ENCODE assay signal across 8 cellular contexts in genomic region chr14:61103541-61104339, GRCh38.
DNase-seq lines count a peak whose midpoint lies in the region; ATAC-seq and TF ChIP-seq lines count a peak whose summit lies in the region.

No MANE protein-coding gene starts in this region.

- peak overlapping the region; percentile 97 for H3K23ac ChIP-seq in IMR-90 (ENCODE audit: low read depth, low read length)

- H4K5ac ChIP-seq in IMR-90 (ENCODE audit: low read depth, low read length), result peak overlapping the region; percentile 84

- H3K18ac ChIP-seq in IMR-90 (ENCODE audit: low read depth, low read length), result peak overlapping the region; percentile 89

- H3K56ac ChIP-seq in IMR-90 (ENCODE audit: extremely low read depth, insufficient read depth, low read length), result peak overlapping the region; percentile 98

- H3K36me3 ChIP-seq in IMR-90 (ENCODE audit: control insufficient read depth, insufficient read depth, low read length), result no peaks in the 10 kb centered on the region
- H3K36me3 ChIP-seq in iPS-18a (ENCODE audit: control insufficient read depth, low read depth, low read length), result no peaks in the 10 kb centered on the region

- peak overlapping the region; percentile 99 for H2BK20ac ChIP-seq in IMR-90 (ENCODE audit: low read depth, low read length)

- peak overlapping the region; percentile 90 for H2AFZ ChIP-seq in IMR-90 (replicated peaks; ENCODE audit: low read length, poor library complexity)

- intact Hi-C loops in IMR-90 (cut with micrococcal nuclease), result loop anchor here (2.0 to 5.0 kb wide), 6 partner anchors 41 to 456 kb away; partner anchors contain the start of genes SIX1, SIX4, SLC38A6 and TRMT5

- peaks cover 27% of the 10 kb centered on the region for H3K4me1 Mint-ChIP-seq in stimulated activated memory B cell treated with anti-CD40 and anti-IgM and Interleukin-4, amounts not matched to agents 10 μg/mL and 1 μg/mL and 100 μg/mL, for 72 hours

- no peak overlapping the region for H3K4me3 Mint-ChIP-seq in stimulated activated memory B cell treated with anti-CD40 and anti-IgM and Interleukin-4, amounts not matched to agents 10 μg/mL and 1 μg/mL and 100 μg/mL, for 72 hours

- no peak overlapping the region for H3K4me3 ChIP-seq in IMR-90 (ENCODE audit: insufficient read depth, low read depth, low read length)
- no peak overlapping the region for H3K4me3 ChIP-seq in iPS-18a (ENCODE audit: low read length)

- peaks cover 0 to 17% of the 10 kb centered on the region in 2 experiments; a peak in 2 of 4 replicates for H3K79me1 ChIP-seq in IMR-90 (ENCODE audit: low read depth in 1 of 2, low read length in 2 of 2)

- H3K36me3 Mint-ChIP-seq in stimulated activated memory B cell treated with anti-CD40 and anti-IgM and Interleukin-4, amounts not matched to agents 10 μg/mL and 1 μg/mL and 100 μg/mL, for 72 hours, result peaks cover 18% of the 10 kb centered on the region

- dilution Hi-C loops in IMR-90 (cut with HindIII; ENCODE audit: low sequenced_read_pairs, unreplicated experiment), result no loop called here

- POLR2A ChIA-PET in IMR-90 (lab: Charles Lee; ENCODE audit: unreplicated experiment), result interaction anchor here (0.6 to 1.1 kb wide), 4 partner anchors 26 to 454 kb away, joined by 3 to 6 read pairs (median 4); partner anchors contain the start of gene SIX1

- no peak overlapping the region for H3K27ac Mint-ChIP-seq in stimulated activated memory B cell treated with anti-CD40 and anti-IgM and Interleukin-4, amounts not matched to agents 10 μg/mL and 1 μg/mL and 100 μg/mL, for 72 hours

- no peaks in the 10 kb centered on the region for H3K27me3 Mint-ChIP-seq in stimulated activated memory B cell treated with anti-CD40 and anti-IgM and Interleukin-4, amounts not matched to agents 10 μg/mL and 1 μg/mL and 100 μg/mL, for 72 hours

- peak overlapping the region; percentile 20 for H3K4me2 ChIP-seq in IMR-90 (ENCODE audit: low read depth, low read length)

- H3K4ac ChIP-seq in IMR-90 (ENCODE audit: low read depth, low read length), result peak overlapping the region; percentile 99

- peak overlapping the region; percentile 98 for H2BK5ac ChIP-seq in IMR-90 (ENCODE audit: low read depth, low read length, poor library complexity, severe bottlenecking)

- H2BK15ac ChIP-seq in IMR-90 (ENCODE audit: low read depth, low read length), result peak overlapping the region; percentile 97

- TF ChIP-seq POLR2A in IMR-90 (IDR thresholded peaks at IDR 0.05; ENCODE audit: low read depth, low read length), result no peak

- H3K9me3 Mint-ChIP-seq in stimulated activated memory B cell treated with anti-CD40 and anti-IgM and Interleukin-4, amounts not matched to agents 10 μg/mL and 1 μg/mL and 100 μg/mL, for 72 hours, result peaks cover 8% of the 10 kb centered on the region

- BruUV-seq in IMR-90 (replicated peaks; lab: Mats Ljungman, UMichigan), result no TSS peak

- WGBS in IMR-90 (ENCODE audit: extremely low coverage in 2 of 2, insufficient read length in 1 of 2), 2 experiments, result no CpG with 5 or more reads among the region's 11 CpGs

- in situ Hi-C loops in IMR-90 (cut with MboI; ENCODE audit: low sequenced_read_pairs), result no loop called here

- TF ChIP-seq RAD21 in IMR-90 (IDR thresholded peaks at IDR 0.05; ENCODE audit: low read length), result no peak

- peak overlapping the region; percentile 99 for H4K91ac ChIP-seq in IMR-90 (ENCODE audit: insufficient read depth, low read depth, low read length)

- H2AK5ac ChIP-seq in IMR-90 (ENCODE audit: low read depth, low read length), result peak overlapping the region; percentile 96

- peak overlapping the region; percentile 97 for H2AK9ac ChIP-seq in IMR-90 (replicated peaks; ENCODE audit: low read depth, low read length, poor library complexity)

- H2BK120ac ChIP-seq in IMR-90 (ENCODE audit: low read depth, low read length), result peak overlapping the region; percentile 99

- H4K8ac ChIP-seq in IMR-90 (ENCODE audit: low read depth in 2 of 2, low read length in 2 of 2), result peak overlapping the region; percentile 94 to 98

- H3K9ac ChIP-seq in IMR-90 (ENCODE audit: low read depth, low read length) (peak overlapping the region; percentile 60), iPS-18a (ENCODE audit: low read length) (peak overlapping the region; percentile 6)

- H3K27ac ChIP-seq in IMR-90 (ENCODE audit: insufficient read depth, low read length), result peak overlapping the region; percentile 95
- peak overlapping the region; percentile 77 for H3K27ac ChIP-seq in iPS-18a (ENCODE audit: low read length)

- CTCF ChIA-PET in IMR-90 (lab: Yijun Ruan, JAX), result no interaction called here

- H4K20me1 ChIP-seq in IMR-90 (ENCODE audit: insufficient read depth, low read length), result no peaks in the 10 kb centered on the region

- ATAC-seq in GM21576 (IDR thresholded peaks at IDR 0.05; ENCODE audit: unreplicated experiment) (peak; percentile 76), IMR-90 (ENCODE audit: low read depth) (peak; percentile 88)
- peak; percentile 69 for ATAC-seq in stimulated activated memory B cell treated with anti-CD40 and anti-IgM and Interleukin-4, amounts not matched to agents 10 μg/mL and 1 μg/mL and 100 μg/mL, for 72 hours

- peaks cover 42% of the 10 kb centered on the region for H3K4me1 ChIP-seq in IMR-90 (ENCODE audit: control insufficient read depth, insufficient read depth, low read length)
- peaks cover 46% of the 10 kb centered on the region for H3K4me1 ChIP-seq in iPS-18a (ENCODE audit: control insufficient read depth, low read depth, low read length)

- no peaks in the 10 kb centered on the region for H3K27me3 ChIP-seq in IMR-90 (ENCODE audit: control insufficient read depth, insufficient read depth, low read length)
- no peaks in the 10 kb centered on the region for H3K27me3 ChIP-seq in iPS-18a (ENCODE audit: control insufficient read depth, insufficient read depth, low read length)

- no peak for TF ChIP-seq CTCF in IMR-90 (conservative IDR thresholded peaks at IDR 0.05; ENCODE audit: low read depth, low read length)

- no peaks in the 10 kb centered on the region for H3K9me3 ChIP-seq in IMR-90 (ENCODE audit: control insufficient read depth, insufficient read depth, low read length)
- H3K9me3 ChIP-seq in iPS-18a (ENCODE audit: control insufficient read depth, low read depth, low read length), result no peaks in the 10 kb centered on the region

- H3K14ac ChIP-seq in IMR-90 (replicated peaks; ENCODE audit: low read depth, low read length), result peak overlapping the region; percentile 93

- H3K9me1 ChIP-seq in IMR-90 (ENCODE audit: insufficient read depth, low read length), result peaks cover 40% of the 10 kb centered on the region

- peak; percentile 95 for DNase-seq in Daoy (ENCODE audit: low read depth)
- peak; percentile 99 for DNase-seq in IMR-90
- peak; percentile 94 for DNase-seq in amniotic epithelial cell (ENCODE audit: low read depth)
- no peak for DNase-seq in NCI-H526 (lab: John Stamatoyannopoulos, UW)
- no peak for DNase-seq in globus pallidus (ENCODE audit: low spot score)

TF ChIP-seq in IMR-90, 13 proteins besides CTCF, POLR2A, EP300 and RAD21:
- peak; percentile 63 for TF ChIP-seq BHLHE40 (IDR thresholded peaks at IDR 0.05; ENCODE audit: low read depth, low read length)
- TF ChIP-seq MXI1 (IDR thresholded peaks at IDR 0.05; ENCODE audit: borderline replicate concordance, low read depth, low read length), result no peak
- peak; percentile 95 for TF ChIP-seq NFE2L2 (IDR thresholded peaks at IDR 0.05; ENCODE audit: low read depth, low read length)
- TF ChIP-seq CHD1 (IDR thresholded peaks at IDR 0.05; ENCODE audit: low read depth, low read length), result no peak
- peak; percentile 99 for TF ChIP-seq FOS (IDR thresholded peaks at IDR 0.05; ENCODE audit: low read depth, low read length)
- peak; percentile 99 for TF ChIP-seq MAZ (IDR thresholded peaks at IDR 0.05; ENCODE audit: borderline replicate concordance, low read depth, low read length)
- no peak for TF ChIP-seq USF2 (IDR thresholded peaks at IDR 0.05; ENCODE audit: low read depth, low read length)
- TF ChIP-seq RCOR1 (IDR thresholded peaks at IDR 0.05; ENCODE audit: insufficient replicate concordance, low read length), result no peak
- peak; percentile 52; the same call in 1 of the 2 replicates for TF ChIP-seq CEBPB (IDR thresholded peaks at IDR 0.05; ENCODE audit: low read depth, low read length)
- TF ChIP-seq SMC3 (IDR thresholded peaks at IDR 0.05; ENCODE audit: low read depth, low read length), result no peak
- no peak for TF ChIP-seq RFX5 (IDR thresholded peaks at IDR 0.05; ENCODE audit: low read depth, low read length)
- TF ChIP-seq ELK1 (IDR thresholded peaks at IDR 0.05; ENCODE audit: borderline replicate concordance, low read depth, low read length), result no peak
- peak; percentile 61 for TF ChIP-seq MAFK (IDR thresholded peaks at IDR 0.05; ENCODE audit: low read depth, low read length)

Comparison
In these comparisons a context has a peak if more than half of its experiments do, and no peak if none do; other contexts are left out.
1. DNase-seq: peak in Daoy (single experiment), IMR-90 (single experiment) and amniotic epithelial cell (single experiment); none in NCI-H526 (0 of 2) and globus pallidus (single experiment).
2. Peak in every context shown above with its lines, with median percentiles within 50 percentile points of each other: ATAC-seq.